In genomic region chr16:65223335-65223734, GRCh38 we compare ENCODE assay signal across 17 cellular contexts.
DNase-seq lines count a peak whose midpoint lies in the region; ATAC-seq and TF ChIP-seq lines count a peak whose summit lies in the region.
"Had no signal": no experiment of that assay in that cellular context is flagged by ENCODE, and none has a peak within 500 bp of the region (broad histone marks: within the 10 kb centered on the region; RNA-seq: fewer than 3 reads in every experiment).

No MANE protein-coding gene starts in this region.

- H2AFZ ChIP-seq in mesenchymal stem cell (ENCODE audit: low read depth, low read length) = peak overlapping the region; percentile 51
- peak overlapping the region; percentile 29 for H2AFZ ChIP-seq in smooth muscle cell (ENCODE audit: low read depth)
- H2AFZ ChIP-seq: GM23248 had no signal

- H4K8ac ChIP-seq in mesenchymal stem cell (ENCODE audit: low read length) = no peak overlapping the region

- ATAC-seq in WTC11 = no peak
- ATAC-seq in naive thymus-derived CD8-positive, alpha-beta T cell = no peak
- no peak for ATAC-seq in GM19328 (IDR thresholded peaks at IDR 0.05; ENCODE audit: unreplicated experiment)
- ATAC-seq: CD8-positive, alpha-beta T cell; HepG2 had no signal

- peaks cover 51% of the 10 kb centered on the region for H3K79me2 ChIP-seq in smooth muscle cell (ENCODE audit: low read depth)

- H3K36me3 ChIP-seq in HUES6 (ENCODE audit: control insufficient read depth, insufficient read depth, low read length) = peaks cover 12% of the 10 kb centered on the region
- H3K36me3 ChIP-seq in mesenchymal stem cell (ENCODE audit: control insufficient read depth in 1 of 2, insufficient read depth in 2 of 2, low read depth in 1 of 2, low read length in 2 of 2) = no peaks in the 10 kb centered on the region
- H3K36me3 ChIP-seq in smooth muscle cell (ENCODE audit: low read depth) = peaks cover 2% of the 10 kb centered on the region
- H3K36me3 ChIP-seq: BLaER1 treated with 17β-estradiol and CSF1 and Interleukin-3, amounts not matched to agents 10 nM and 100 nM had no signal

- TF ChIP-seq CTCF in WTC11 (IDR thresholded peaks at IDR 0.05) = no peak
- TF ChIP-seq CTCF in smooth muscle cell (IDR thresholded peaks at IDR 0.05; ENCODE audit: borderline replicate concordance, insufficient read depth, poor library complexity, severe bottlenecking) = no peak

- no peak overlapping the region for H2BK12ac ChIP-seq in mesenchymal stem cell (ENCODE audit: low read length in 2 of 2)

- H3K9ac ChIP-seq in HUES6 (ENCODE audit: low read length) = peak overlapping the region; percentile 4
- no peak overlapping the region for H3K9ac ChIP-seq in mesenchymal stem cell (ENCODE audit: low read length)
- H3K9ac ChIP-seq in smooth muscle cell (ENCODE audit: low read depth) = peak overlapping the region; percentile 68
- H3K9ac ChIP-seq: BLaER1 treated with 17β-estradiol and CSF1 and Interleukin-3, amounts not matched to agents 10 nM and 100 nM; GM23248 had no signal

- no peaks in the 10 kb centered on the region for H3K79me1 ChIP-seq in mesenchymal stem cell (replicated peaks; ENCODE audit: low read length, poor library complexity, severe bottlenecking)

- H3K36me3 Mint-ChIP-seq in WTC11 = peaks cover 13% of the 10 kb centered on the region
- H3K36me3 Mint-ChIP-seq in naive thymus-derived CD8-positive, alpha-beta T cell = no peaks in the 10 kb centered on the region
- H3K36me3 Mint-ChIP-seq: CD8-positive, alpha-beta T cell had no signal

- H4K91ac ChIP-seq in mesenchymal stem cell (ENCODE audit: low read length) = no peak overlapping the region

- peaks cover 6% of the 10 kb centered on the region for H3F3A ChIP-seq in smooth muscle cell (ENCODE audit: low read depth)

- peaks cover 23% of the 10 kb centered on the region; the same call in 1 of the 2 replicates for H3K27me3 ChIP-seq in HUES6 (ENCODE audit: control insufficient read depth, insufficient read depth, low read length)
- no peaks in the 10 kb centered on the region for H3K27me3 ChIP-seq in mesenchymal stem cell (ENCODE audit: control insufficient read depth in 1 of 2, insufficient read depth in 1 of 2, low read length in 2 of 2)
- no peaks in the 10 kb centered on the region for H3K27me3 ChIP-seq in smooth muscle cell (ENCODE audit: low read depth)
- H3K27me3 ChIP-seq: BLaER1 treated with 17β-estradiol and CSF1 and Interleukin-3, amounts not matched to agents 10 nM and 100 nM had no signal

- no peaks in the 10 kb centered on the region for H3K9me3 Mint-ChIP-seq in WTC11
- H3K9me3 Mint-ChIP-seq in naive thymus-derived CD8-positive, alpha-beta T cell = peaks cover 0 to 20% (median 4%) of the 10 kb centered on the region in 9 donors

- H3K4me3 Mint-ChIP-seq in WTC11 = no peak overlapping the region
- H3K4me3 Mint-ChIP-seq in naive thymus-derived CD8-positive, alpha-beta T cell = no peak overlapping the region
- H3K4me3 Mint-ChIP-seq: B cell; CD8-positive, alpha-beta T cell had no signal

- H2BK15ac ChIP-seq in mesenchymal stem cell (ENCODE audit: low read depth, poor library complexity, severe bottlenecking) = no peak overlapping the region

- no peak overlapping the region for H3K4ac ChIP-seq in mesenchymal stem cell (ENCODE audit: low read depth in 1 of 2, low read length in 2 of 2)

- H3K4me1 ChIP-seq in HUES6 (ENCODE audit: control insufficient read depth, insufficient read depth, low read length) = peaks cover 55% of the 10 kb centered on the region
- H3K4me1 ChIP-seq in mesenchymal stem cell (ENCODE audit: control insufficient read depth, insufficient read depth, low read depth, low read length) = no peaks in the 10 kb centered on the region
- H3K4me1 ChIP-seq in smooth muscle cell (ENCODE audit: low read depth) = peaks cover 24% of the 10 kb centered on the region
- H3K4me1 ChIP-seq: BLaER1 treated with 17β-estradiol and CSF1 and Interleukin-3, amounts not matched to agents 10 nM and 100 nM had no signal

- WGBS in mesenchymal stem cell = 49% methylated on average over 3 of the region's 3 CpGs
- 67% methylated on average over 3 of the region's 3 CpGs for WGBS in smooth muscle cell (ENCODE audit: low lambda C conversion rate)

- H4K20me1 ChIP-seq in smooth muscle cell (ENCODE audit: low read depth) = no peaks in the 10 kb centered on the region
- H4K20me1 ChIP-seq: BLaER1 treated with 17β-estradiol and CSF1 and Interleukin-3, amounts not matched to agents 10 nM and 100 nM had no signal

- H2AK5ac ChIP-seq in mesenchymal stem cell (ENCODE audit: low read length, severe bottlenecking) = no peak overlapping the region

- H3K9me3 ChIP-seq in HUES6 (ENCODE audit: control insufficient read depth, insufficient read depth, low read depth, low read length) (no peaks in the 10 kb centered on the region), mesenchymal stem cell (ENCODE audit: control insufficient read depth, low read length) (no peaks in the 10 kb centered on the region), smooth muscle cell (replicated peaks; ENCODE audit: low read depth) (no peaks in the 10 kb centered on the region)
- H3K9me3 ChIP-seq: BLaER1 treated with 17β-estradiol and CSF1 and Interleukin-3, amounts not matched to agents 10 nM and 100 nM had no signal

- no peak overlapping the region for H2BK5ac ChIP-seq in mesenchymal stem cell (ENCODE audit: low read depth, low read length, poor library complexity, severe bottlenecking)

- no peak overlapping the region for H3K18ac ChIP-seq in mesenchymal stem cell (ENCODE audit: low read depth in 1 of 2, low read length in 2 of 2)

- H3K4me2 ChIP-seq in mesenchymal stem cell (ENCODE audit: low read length, poor library complexity, severe bottlenecking) (no peak overlapping the region), smooth muscle cell (peak overlapping the region; percentile 81)
- H3K4me2 ChIP-seq: BLaER1 treated with 17β-estradiol and CSF1 and Interleukin-3, amounts not matched to agents 10 nM and 100 nM had no signal

- peaks cover 54% of the 10 kb centered on the region for H3K27me3 Mint-ChIP-seq in WTC11 (ENCODE audit: low read depth)
- H3K27me3 Mint-ChIP-seq in naive thymus-derived CD8-positive, alpha-beta T cell = peaks cover 0 to 7% (median 0%) of the 10 kb centered on the region in 5 donors
- H3K27me3 Mint-ChIP-seq: B cell had no signal

- H3K27ac Mint-ChIP-seq in WTC11 = no peak overlapping the region
- no peak overlapping the region for H3K27ac Mint-ChIP-seq in naive thymus-derived CD8-positive, alpha-beta T cell
- H3K27ac Mint-ChIP-seq: B cell; CD8-positive, alpha-beta T cell had no signal

- H3K4me3 ChIP-seq in HUES6 (ENCODE audit: low read depth, low read length) (no peak overlapping the region), mesenchymal stem cell (ENCODE audit: insufficient read depth in 1 of 2, low read depth in 1 of 2, low read length in 2 of 2) (no peak overlapping the region), smooth muscle cell (no peak overlapping the region)
- H3K4me3 ChIP-seq: BLaER1 treated with 17β-estradiol and CSF1 and Interleukin-3, amounts not matched to agents 10 nM and 100 nM; GM23248 had no signal

- DNase-seq in WTC11 (ENCODE audit: low spot score) (no peak), mesenchymal stem cell (no peak), smooth muscle cell (lab: John Stamatoyannopoulos, UW; ENCODE audit: unreplicated experiment) (no peak), NCI-H748 treated with DMSO at 0.1 percent for 48 hours (lab: John Stamatoyannopoulos, UW) (no peak)
- no peak for DNase-seq in naive thymus-derived CD8-positive, alpha-beta T cell
- DNase-seq: Calu3; CD8-positive, alpha-beta T cell; DMS79 treated with DMSO at 0.1 percent for 48 hours; GF-D8; GM23248; HCEC 1CT had no signal

- H3K27ac ChIP-seq in HUES6 (ENCODE audit: low read depth, low read length) (peak overlapping the region; percentile 11; the same call in 1 of the 2 replicates), mesenchymal stem cell (ENCODE audit: low read length, poor library complexity, severe bottlenecking) (no peak overlapping the region), smooth muscle cell (ENCODE audit: low read depth) (peak overlapping the region; percentile 94)
- H3K27ac ChIP-seq: BLaER1 treated with 17β-estradiol and CSF1 and Interleukin-3, amounts not matched to agents 10 nM and 100 nM; GM23248; HL-60 had no signal

- POLR2A ChIA-PET in WTC11 (lab: Charles Lee) = no interaction called here
- POLR2A ChIA-PET in naive thymus-derived CD8-positive, alpha-beta T cell (lab: Charles Lee) = no interaction called here

- peak overlapping the region in 1 of 2 experiments; percentile 78 for H3K23ac ChIP-seq in mesenchymal stem cell (ENCODE audit: low read length in 2 of 2)

- H3K14ac ChIP-seq in mesenchymal stem cell (ENCODE audit: low read length in 2 of 2) = no peak overlapping the region

- H2BK120ac ChIP-seq in mesenchymal stem cell (ENCODE audit: low read depth, low read length) = no peak overlapping the region

- H3K4me1 Mint-ChIP-seq in WTC11 = peaks cover 63% of the 10 kb centered on the region
- peaks cover 0 to 3% (median 0%) of the 10 kb centered on the region in 4 donors for H3K4me1 Mint-ChIP-seq in naive thymus-derived CD8-positive, alpha-beta T cell
- H3K4me1 Mint-ChIP-seq: B cell had no signal

- CTCF ChIA-PET in WTC11 (lab: Charles Lee) = interaction anchor here (1.1 kb wide), 1 partner anchor 101 kb away, joined by 3 read pairs; no protein-coding TSS in a partner anchor

TF ChIP-seq in WTC11, 78 proteins besides CTCF, POLR2A, EP300 and RAD21 (continues in another document):
- TF ChIP-seq PRRX2 (CRISPR knock-in tag; IDR thresholded peaks at IDR 0.05) = peak; percentile 83; the same call in 1 of the 2 replicates
- TF ChIP-seq NR3C1 (CRISPR knock-in tag; conservative IDR thresholded peaks at IDR 0.05; ENCODE audit: low read depth) = no peak
- peak; percentile 61; the same call in 1 of the 2 replicates for TF ChIP-seq ZNF416 (CRISPR knock-in tag; IDR thresholded peaks at IDR 0.05)
- TF ChIP-seq, protein P1, sequence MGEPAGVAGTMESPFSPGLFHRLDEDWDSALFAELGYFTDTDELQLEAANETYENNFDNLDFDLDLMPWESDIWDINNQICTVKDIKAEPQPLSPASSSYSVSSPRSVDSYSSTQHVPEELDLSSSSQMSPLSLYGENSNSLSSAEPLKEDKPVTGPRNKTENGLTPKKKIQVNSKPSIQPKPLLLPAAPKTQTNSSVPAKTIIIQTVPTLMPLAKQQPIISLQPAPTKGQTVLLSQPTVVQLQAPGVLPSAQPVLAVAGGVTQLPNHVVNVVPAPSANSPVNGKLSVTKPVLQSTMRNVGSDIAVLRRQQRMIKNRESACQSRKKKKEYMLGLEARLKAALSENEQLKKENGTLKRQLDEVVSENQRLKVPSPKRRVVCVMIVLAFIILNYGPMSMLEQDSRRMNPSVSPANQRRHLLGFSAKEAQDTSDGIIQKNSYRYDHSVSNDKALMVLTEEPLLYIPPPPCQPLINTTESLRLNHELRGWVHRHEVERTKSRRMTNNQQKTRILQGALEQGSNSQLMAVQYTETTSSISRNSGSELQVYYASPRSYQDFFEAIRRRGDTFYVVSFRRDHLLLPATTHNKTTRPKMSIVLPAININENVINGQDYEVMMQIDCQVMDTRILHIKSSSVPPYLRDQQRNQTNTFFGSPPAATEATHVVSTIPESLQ (CRISPR knock-in tag; IDR thresholded peaks at IDR 0.05) = no peak
